1 cellular context compared by ENCODE assay signal in genomic region chr18:55515946-55516710, GRCh38.
TF ChIP-seq lines count a peak whose summit lies in the region.

No MANE protein-coding gene starts in this region.

TF ChIP-seq in IMR-90, 13 proteins besides CTCF, POLR2A, EP300 and RAD21:
- TF ChIP-seq NFE2L2 (IDR thresholded peaks at IDR 0.05; ENCODE audit: low read depth, low read length) = no peak
- TF ChIP-seq, protein P1, sequence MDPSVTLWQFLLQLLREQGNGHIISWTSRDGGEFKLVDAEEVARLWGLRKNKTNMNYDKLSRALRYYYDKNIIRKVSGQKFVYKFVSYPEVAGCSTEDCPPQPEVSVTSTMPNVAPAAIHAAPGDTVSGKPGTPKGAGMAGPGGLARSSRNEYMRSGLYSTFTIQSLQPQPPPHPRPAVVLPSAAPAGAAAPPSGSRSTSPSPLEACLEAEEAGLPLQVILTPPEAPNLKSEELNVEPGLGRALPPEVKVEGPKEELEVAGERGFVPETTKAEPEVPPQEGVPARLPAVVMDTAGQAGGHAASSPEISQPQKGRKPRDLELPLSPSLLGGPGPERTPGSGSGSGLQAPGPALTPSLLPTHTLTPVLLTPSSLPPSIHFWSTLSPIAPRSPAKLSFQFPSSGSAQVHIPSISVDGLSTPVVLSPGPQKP (IDR thresholded peaks at IDR 0.05; ENCODE audit: borderline replicate concordance, low read depth, low read length) = no peak
- TF ChIP-seq RCOR1 (IDR thresholded peaks at IDR 0.05; ENCODE audit: insufficient replicate concordance, low read length) = peak; percentile 26
- TF ChIP-seq FOS (IDR thresholded peaks at IDR 0.05; ENCODE audit: low read depth, low read length) = peak; percentile 48; the same call in 1 of the 2 replicates
- peak; percentile 1; the same call in 1 of the 2 replicates for TF ChIP-seq MAFK (IDR thresholded peaks at IDR 0.05; ENCODE audit: low read depth, low read length)
